8 cellular contexts compared by ENCODE assay signal in genomic region chrX:130108647-130109428, GRCh38. TPM values are rescaled to one million over a fixed set of nuclear protein-coding genes. Genes with fewer than 3 reads are reported as not detected.
DNase-seq lines count a peak whose midpoint lies in the region; ATAC-seq and TF ChIP-seq lines count a peak whose summit lies in the region.

No MANE protein-coding gene starts in this region.

- H3K27me3 ChIP-seq in AG04450 (ENCODE audit: control insufficient read depth, insufficient read depth, low read length): no peaks in the 10 kb centered on the region
- no peaks in the 10 kb centered on the region for H3K27me3 ChIP-seq in kidney epithelial cell (ENCODE audit: control insufficient read depth, insufficient read depth, low read length)
- H3K27me3 ChIP-seq in tibial artery: no peaks in the 10 kb centered on the region

- peak overlapping the region; percentile 95 for H3K4me3 Mint-ChIP-seq in activated naive CD8-positive, alpha-beta T cell treated with anti-CD3 and anti-CD28 coated beads for 36 hours

- DNase-seq in AG04450 (ENCODE audit: low read depth, low spot score) (no peak), NCI-H526 treated with DMSO at 0.1 percent for 48 hours (lab: John Stamatoyannopoulos, UW) (peak; percentile 27), kidney epithelial cell (ENCODE audit: low read depth) (no peak), tibial artery (peak; percentile 51 to 69), NCI-H2227 (lab: John Stamatoyannopoulos, UW; ENCODE audit: unreplicated experiment) (no peak)
- peak; percentile 34 for DNase-seq in activated naive CD8-positive, alpha-beta T cell treated with anti-CD3 and anti-CD28 coated beads for 36 hours

- H3K4me1 Mint-ChIP-seq in activated naive CD8-positive, alpha-beta T cell treated with anti-CD3 and anti-CD28 coated beads for 36 hours: peaks cover 29% of the 10 kb centered on the region

- TF ChIP-seq CTCF in AG04450 (IDR thresholded peaks at IDR 0.05; ENCODE audit: low read depth, low read length) (no peak), kidney epithelial cell (IDR thresholded peaks at IDR 0.05; ENCODE audit: insufficient read depth, low read length, poor library complexity, severe bottlenecking) (no peak), tibial artery (IDR thresholded peaks at IDR 0.05) (no peak)

- peak; percentile 75 for ATAC-seq in GM18498 (IDR thresholded peaks at IDR 0.05; ENCODE audit: unreplicated experiment)
- ATAC-seq in HG02763 (IDR thresholded peaks at IDR 0.05; ENCODE audit: unreplicated experiment): peak; percentile 68

- CTCF ChIA-PET in AG04450 (lab: Charles Lee): interaction anchor here (1.1 kb wide), 2 partner anchors 12 to 31 kb away, joined by 3 to 12 read pairs; no protein-coding TSS in a partner anchor

- H3K27me3 Mint-ChIP-seq in activated naive CD8-positive, alpha-beta T cell treated with anti-CD3 and anti-CD28 coated beads for 36 hours: no peaks in the 10 kb centered on the region

- intact Hi-C loops in tibial artery (cut with DNase I; ENCODE audit: low total_unique reads): no loop called here

- H3K36me3 ChIP-seq in kidney epithelial cell (ENCODE audit: control insufficient read depth, insufficient read depth, low read length) (no peaks in the 10 kb centered on the region), tibial artery (no peaks in the 10 kb centered on the region)

- H3K27ac Mint-ChIP-seq in activated naive CD8-positive, alpha-beta T cell treated with anti-CD3 and anti-CD28 coated beads for 36 hours: peak overlapping the region; percentile 93

- no peaks in the 10 kb centered on the region for H3K9me3 Mint-ChIP-seq in activated naive CD8-positive, alpha-beta T cell treated with anti-CD3 and anti-CD28 coated beads for 36 hours

- H3K9me3 ChIP-seq in AG04450 (ENCODE audit: control insufficient read depth, insufficient read depth, low read length) (no peaks in the 10 kb centered on the region; the same call in 1 of the 2 replicates), tibial artery (no peaks in the 10 kb centered on the region)

- POLR2A ChIA-PET in AG04450 (lab: Yijun Ruan, JAX): interaction anchor here (0.6 to 1.4 kb wide), 2 partner anchors 11 to 12 kb away, joined by 6 to 7 read pairs; no protein-coding TSS in a partner anchor

- peak overlapping the region; percentile 62 for H3K4me3 ChIP-seq in AG04450 (ENCODE audit: low read depth, low read length)
- peak overlapping the region; percentile 62 for H3K4me3 ChIP-seq in kidney epithelial cell (ENCODE audit: low read depth, low read length)
- H3K4me3 ChIP-seq in tibial artery: peak overlapping the region; percentile 84 to 90

- H3K27ac ChIP-seq in AG04450 (ENCODE audit: low read depth, low read length) (no peak overlapping the region), tibial artery (peak overlapping the region; percentile 96 to 98)

- H3K4me1 ChIP-seq in tibial artery: peaks cover 0 to 57% (median 18%) of the 10 kb centered on the region in 4 donors

- peaks cover 5% of the 10 kb centered on the region for H3K36me3 Mint-ChIP-seq in activated naive CD8-positive, alpha-beta T cell treated with anti-CD3 and anti-CD28 coated beads for 36 hours

RNA-seq across cellular contexts. Expression of gene ELF4, which starts 1.5 kb away (rescaled TPM):
- 17.7 and 18.3 TPM in 2 replicates for polyA plus RNA-seq in AG04450 (2011; rRNA removed)
- polyA minus RNA-seq in AG04450 (2011; rRNA and poly(A)+ RNA removed): 23.8 and 31.3 TPM in 2 replicates
- 10 to 100 TPM; 17.3 to 17.6 TPM for total RNA-seq in activated naive CD8-positive, alpha-beta T cell treated with anti-CD3 and anti-CD28 coated beads for 36 hours
- 26.9 and 27.9 TPM in 2 replicates for total RNA-seq in kidney epithelial cell

RNA-seq across cellular contexts. Expression of gene AIFM1, which starts 56.8 kb away (rescaled TPM):
- 31.1 and 39.3 TPM in 2 replicates for polyA plus RNA-seq in AG04450 (2011; rRNA removed)
- polyA minus RNA-seq in AG04450 (2011; rRNA and poly(A)+ RNA removed): 20.4 and 20.9 TPM in 2 replicates
- 10 to 100 TPM; 60.1 to 62.7 TPM for total RNA-seq in activated naive CD8-positive, alpha-beta T cell treated with anti-CD3 and anti-CD28 coated beads for 36 hours
- total RNA-seq in kidney epithelial cell: 26.1 and 27.2 TPM in 2 replicates

Comparison
In these comparisons a context has a peak if more than half of its experiments do, and no peak if none do; other contexts are left out.
1. DNase-seq: peak in NCI-H526 treated with DMSO at 0.1 percent for 48 hours (single experiment), activated naive CD8-positive, alpha-beta T cell treated with anti-CD3 and anti-CD28 coated beads for 36 hours (single experiment) and tibial artery (2 of 2); none in AG04450 (single experiment), kidney epithelial cell (single experiment) and NCI-H2227 (single experiment).
2. Peak in every context shown above with its lines, with median percentiles within 50 percentile points of each other: H3K4me3 ChIP-seq.